ENCODE assay signal across 25 cellular contexts in the genomic region with DNA sequence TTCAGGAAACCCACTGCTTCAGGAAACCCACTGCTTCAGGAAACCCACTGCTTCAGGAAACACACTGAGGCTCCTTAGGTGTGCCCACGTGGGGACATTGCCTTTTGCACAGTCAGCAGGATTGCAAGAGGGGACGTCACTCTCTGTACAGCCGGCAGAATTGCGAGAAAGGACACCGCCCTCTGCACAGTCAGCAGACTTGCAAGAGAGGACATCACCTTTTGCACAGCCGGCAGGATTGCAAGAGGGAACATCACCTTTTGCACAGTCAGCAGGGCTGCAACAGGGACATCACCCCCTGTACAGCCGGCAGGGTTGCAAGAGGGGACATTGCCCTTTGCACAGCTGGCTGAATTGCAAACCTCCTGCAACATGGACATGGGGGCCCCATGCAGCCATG.
"Had no signal": no experiment of that assay in that cellular context is flagged by ENCODE, and none has a peak within 500 bp of the region (broad histone marks: within the 10 kb centered on the region; RNA-seq: fewer than 3 reads in every experiment).

No MANE protein-coding gene starts in this region.

- ATAC-seq: effector memory CD8-positive, alpha-beta T cell; left ventricle myocardium superior; lower lobe of right lung; natural killer cell; sciatic nerve; stimulated activated effector memory CD8-positive, alpha-beta T cell treated with anti-CD3 and anti-CD28 coated beads, Interleukin-12 subunit alpha, Interleukin-12 subunit beta, amount 100 ng/mL, for 72 hours had no signal

- H3K27me3 Mint-ChIP-seq: memory B cell had no signal

- H3K27ac Mint-ChIP-seq: effector memory CD8-positive, alpha-beta T cell; memory B cell; natural killer cell; stimulated activated effector memory CD8-positive, alpha-beta T cell treated with anti-CD3 and anti-CD28 coated beads, Interleukin-12 subunit alpha, Interleukin-12 subunit beta, amount 100 ng/mL, for 72 hours had no signal

- FAIRE-seq: endometrium, keratinocyte had no signal

- H3K36me3 ChIP-seq: esophagus squamous epithelium, lower lobe of right lung, ovary, stomach, thyroid gland had no signal

- H3K27ac ChIP-seq: coronary artery, esophagus squamous epithelium, lower lobe of right lung, ovary, stomach, thyroid gland had no signal

- H3K4me3 ChIP-seq: coronary artery, esophagus squamous epithelium, lower lobe of right lung, ovary, stomach, thyroid gland had no signal

- H3K4me1 Mint-ChIP-seq: memory B cell; natural killer cell; stimulated activated effector memory CD8-positive, alpha-beta T cell treated with anti-CD3 and anti-CD28 coated beads, Interleukin-12 subunit alpha, Interleukin-12 subunit beta, amount 100 ng/mL, for 72 hours had no signal

- H3K4me3 Mint-ChIP-seq: effector memory CD8-positive, alpha-beta T cell; memory B cell; natural killer cell; stimulated activated effector memory CD8-positive, alpha-beta T cell treated with anti-CD3 and anti-CD28 coated beads, Interleukin-12 subunit alpha, Interleukin-12 subunit beta, amount 100 ng/mL, for 72 hours had no signal

- H3K27me3 ChIP-seq: ovary, thyroid gland had no signal

- H3K36me3 Mint-ChIP-seq: memory B cell; natural killer cell; stimulated activated effector memory CD8-positive, alpha-beta T cell treated with anti-CD3 and anti-CD28 coated beads, Interleukin-12 subunit alpha, Interleukin-12 subunit beta, amount 100 ng/mL, for 72 hours had no signal

- H3K9me3 ChIP-seq: esophagus squamous epithelium, ovary, stomach, thyroid gland had no signal

- H3K9me3 Mint-ChIP-seq: natural killer cell; stimulated activated effector memory CD8-positive, alpha-beta T cell treated with anti-CD3 and anti-CD28 coated beads, Interleukin-12 subunit alpha, Interleukin-12 subunit beta, amount 100 ng/mL, for 72 hours had no signal

- H3K4me1 ChIP-seq: esophagus squamous epithelium, lower lobe of right lung, stomach, thyroid gland had no signal

- DNase-seq: dermis blood vessel endothelial cell; effector memory CD8-positive, alpha-beta T cell; erythroblast; esophagus squamous epithelium; foreskin melanocyte; glutamatergic neuron; left ventricle myocardium superior; lower lobe of right lung; natural killer cell; occipital lobe; ovary; posterior cingulate gyrus; retina; stimulated activated CD4-positive, alpha-beta T cell treated with anti-CD3 and anti-CD28 coated beads, Interleukin-2, amount 100 ng/mL, for 24 hours; stimulated activated CD4-positive, alpha-beta T cell treated with anti-CD3 and anti-CD28 coated beads, Interleukin-4, amount 100 ng/mL, for 24 hours; stimulated activated naive CD4-positive, alpha-beta T cell treated with Interleukin-2 at 50 U/mL for 16 hours; stomach; thyroid gland; trophoblast cell had no signal
